ENCODE assay signal across 8 cellular contexts in the genomic region with DNA sequence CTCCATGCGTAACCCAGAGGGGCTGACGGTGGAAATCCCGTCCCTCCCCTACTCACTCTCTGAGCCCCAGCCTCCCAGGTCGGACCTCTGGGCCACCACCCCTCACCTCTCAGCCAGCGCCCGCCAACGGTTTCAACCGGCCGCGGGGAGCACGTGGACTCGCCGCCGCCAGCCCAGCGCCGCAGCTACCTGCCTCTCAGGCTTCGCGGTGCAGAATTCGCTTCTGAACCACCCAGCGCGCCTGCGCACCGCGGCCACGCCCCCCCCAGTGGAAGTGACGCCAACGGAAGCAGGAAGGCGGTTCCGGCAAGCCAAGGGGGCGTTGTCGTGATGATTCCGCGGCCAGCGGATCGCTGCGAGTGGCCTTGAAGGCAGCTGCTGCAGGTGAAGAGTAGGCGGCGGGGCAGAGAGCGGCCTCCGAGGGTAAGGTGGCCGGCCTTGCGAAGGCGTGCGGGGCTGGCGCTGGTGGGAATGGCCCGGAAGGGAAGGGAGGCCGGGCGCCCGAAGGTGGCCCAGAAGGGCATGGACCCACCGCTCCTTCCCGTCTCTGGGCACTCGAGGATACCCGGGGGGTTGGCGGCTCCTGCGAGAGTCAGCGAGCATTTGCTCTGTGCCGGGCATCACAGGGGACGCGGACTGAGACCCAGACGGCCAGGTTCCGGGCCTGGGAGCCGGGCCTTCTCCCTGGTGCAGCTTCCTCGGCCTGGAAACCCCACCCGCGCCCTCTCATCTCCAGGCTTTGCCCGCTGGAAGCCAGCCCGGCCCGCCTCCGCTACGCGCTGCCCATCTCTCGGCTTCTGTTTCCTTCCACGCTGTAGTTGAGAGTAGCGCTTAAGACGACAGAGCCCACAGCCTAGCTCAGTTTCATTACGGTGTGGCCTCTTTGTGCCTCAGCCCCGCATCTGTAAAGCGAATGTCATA. TPM values are rescaled to one million over a fixed set of nuclear protein-coding genes. Genes with fewer than 3 reads are reported as not detected.
DNase-seq lines count a peak whose midpoint lies in the region; ATAC-seq and TF ChIP-seq lines count a peak whose summit lies in the region.

A gene with protein sequence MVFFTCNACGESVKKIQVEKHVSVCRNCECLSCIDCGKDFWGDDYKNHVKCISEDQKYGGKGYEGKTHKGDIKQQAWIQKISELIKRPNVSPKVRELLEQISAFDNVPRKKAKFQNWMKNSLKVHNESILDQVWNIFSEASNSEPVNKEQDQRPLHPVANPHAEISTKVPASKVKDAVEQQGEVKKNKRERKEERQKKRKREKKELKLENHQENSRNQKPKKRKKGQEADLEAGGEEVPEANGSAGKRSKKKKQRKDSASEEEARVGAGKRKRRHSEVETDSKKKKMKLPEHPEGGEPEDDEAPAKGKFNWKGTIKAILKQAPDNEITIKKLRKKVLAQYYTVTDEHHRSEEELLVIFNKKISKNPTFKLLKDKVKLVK (minus strand): TSS at position 225 of the 921 bp plus-strand sequence. CDS start 6,412 bp downstream, outside the sequence.
A gene with protein sequence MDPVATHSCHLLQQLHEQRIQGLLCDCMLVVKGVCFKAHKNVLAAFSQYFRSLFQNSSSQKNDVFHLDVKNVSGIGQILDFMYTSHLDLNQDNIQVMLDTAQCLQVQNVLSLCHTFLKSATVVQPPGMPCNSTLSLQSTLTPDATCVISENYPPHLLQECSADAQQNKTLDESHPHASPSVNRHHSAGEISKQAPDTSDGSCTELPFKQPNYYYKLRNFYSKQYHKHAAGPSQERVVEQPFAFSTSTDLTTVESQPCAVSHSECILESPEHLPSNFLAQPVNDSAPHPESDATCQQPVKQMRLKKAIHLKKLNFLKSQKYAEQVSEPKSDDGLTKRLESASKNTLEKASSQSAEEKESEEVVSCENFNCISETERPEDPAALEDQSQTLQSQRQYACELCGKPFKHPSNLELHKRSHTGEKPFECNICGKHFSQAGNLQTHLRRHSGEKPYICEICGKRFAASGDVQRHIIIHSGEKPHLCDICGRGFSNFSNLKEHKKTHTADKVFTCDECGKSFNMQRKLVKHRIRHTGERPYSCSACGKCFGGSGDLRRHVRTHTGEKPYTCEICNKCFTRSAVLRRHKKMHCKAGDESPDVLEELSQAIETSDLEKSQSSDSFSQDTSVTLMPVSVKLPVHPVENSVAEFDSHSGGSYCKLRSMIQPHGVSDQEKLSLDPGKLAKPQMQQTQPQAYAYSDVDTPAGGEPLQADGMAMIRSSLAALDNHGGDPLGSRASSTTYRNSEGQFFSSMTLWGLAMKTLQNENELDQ (plus strand): TSS at position 322 of the 921 bp plus-strand sequence. CDS start 9,695 bp downstream, outside the sequence.

- peak within 1 kb of the TSS; percentile 76 to 100 (median 96) for H3K4me3 ChIP-seq in spleen

- intact Hi-C loops in spleen (cut with DNase I; ENCODE audit: low total_unique reads), result no loop called here

- peak; percentile 73 for ATAC-seq in GM18870 (IDR thresholded peaks at IDR 0.05; ENCODE audit: unreplicated experiment)
- ATAC-seq in HG03108 (IDR thresholded peaks at IDR 0.05; ENCODE audit: unreplicated experiment), result peak; percentile 90

- peak in 3 of 11 experiments; percentile 11 to 36 (median 29) for TF ChIP-seq CTCF in spleen (IDR thresholded peaks at IDR 0.05 in 8 of 11, conservative IDR thresholded peaks at IDR 0.05 in 3 of 11)

- H3K36me3 ChIP-seq in spleen, result peaks cover 0 to 25% (median 6%) of the 10 kb centered on the region in 6 donors

- DNase-seq in AG08396 (ENCODE audit: low spot score) (peak; percentile 98), NCI-H2196 treated with DMSO at 0.1 percent for 48 hours (lab: John Stamatoyannopoulos, UW; ENCODE audit: unreplicated experiment) (peak; percentile 72), iris pigment epithelial cell (ENCODE audit: low read depth) (peak; percentile 91), spleen (peak; percentile 98)
- peak; percentile 90 to 96 (median 95) for DNase-seq in activated CD4-positive, CD25-positive, alpha-beta regulatory T cell (lab: John Stamatoyannopoulos, UW)
- DNase-seq in central memory CD4-positive, alpha-beta T cell, result peak; percentile 96

- TF ChIP-seq POLR2A in spleen (IDR thresholded peaks at IDR 0.05), result peak in 2 of 3 donors; percentile 35 to 47

- peaks cover 16 to 72% (median 45%) of the 10 kb centered on the region in 6 donors for H3K4me1 ChIP-seq in spleen

- WGBS in spleen, 5 donors, result 0 to 1% (median 0%) methylated on average over 58 to 78 of the region's 78 CpGs

- H3K9me3 ChIP-seq in spleen, result no peaks in the 10 kb centered on the region

- H3K27ac ChIP-seq in spleen, result peak within 1 kb of the TSS; percentile 72 to 93 (median 88)

- H3K27me3 ChIP-seq in spleen (replicated peaks in 1 of 7), result no peaks in the 10 kb centered on the region

RNA-seq across cellular contexts. Expression of the first gene that starts in this region (rescaled TPM):
- total RNA-seq in spleen, result 10 to 100 TPM; 16.7 to 29.3 (median 23.3) TPM
- polyA plus RNA-seq in spleen, result 10 to 100 TPM; 13.5 to 24.6 (median 19.3) TPM

RNA-seq across cellular contexts. Expression of the second gene that starts in this region (rescaled TPM):
- total RNA-seq in spleen, result 10 to 100 TPM in 6 of 7 donors, 1 to 10 TPM in 1; 5.6 to 25.4 (median 12.0) TPM
- 1 to 10 TPM; 2.7 to 5.1 (median 4.8) TPM for polyA plus RNA-seq in spleen

Comparison
In these comparisons a context has a peak if more than half of its experiments do, and no peak if none do; other contexts are left out.
1. Peak in every context shown above with its lines: DNase-seq, ATAC-seq, H3K4me3 ChIP-seq and H3K27ac ChIP-seq.